ENCODE assay signal across 8 cellular contexts in the genomic region with DNA sequence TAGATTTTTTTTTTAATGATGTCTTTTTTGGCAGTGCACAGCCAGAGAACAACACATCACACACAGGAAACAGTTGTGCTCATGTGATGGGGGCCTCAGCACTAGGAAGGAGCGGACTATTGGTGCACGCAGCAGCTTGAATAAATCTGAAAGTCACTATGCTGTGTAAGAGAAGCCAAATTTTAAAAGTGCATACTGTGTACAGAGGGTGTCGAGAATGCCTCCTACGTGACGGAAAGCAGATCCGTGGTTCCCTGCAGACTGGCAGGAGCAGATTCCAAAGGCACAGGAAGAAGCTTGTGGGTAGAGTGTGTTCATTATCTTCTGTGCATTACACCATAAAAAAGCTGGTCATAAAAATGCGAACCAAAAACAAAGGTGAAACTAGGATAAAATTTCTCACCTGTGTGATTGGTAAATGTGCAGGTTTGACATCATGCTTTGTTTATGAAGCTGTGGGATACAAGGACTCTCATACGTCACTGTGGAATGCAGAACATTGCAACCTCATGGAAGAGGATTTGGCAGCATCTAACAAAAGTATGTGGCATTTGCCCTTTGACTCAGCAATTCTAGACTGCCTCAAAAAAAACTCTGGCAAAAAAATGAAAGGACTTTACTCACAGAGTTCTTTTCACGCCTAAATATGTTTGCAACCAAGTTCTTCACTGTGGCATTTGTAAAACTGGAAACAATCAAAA. TPM values are rescaled to one million over a fixed set of nuclear protein-coding genes. Genes with fewer than 3 reads are reported as not detected.
DNase-seq lines count a peak whose midpoint lies in the region; ATAC-seq, FAIRE-seq and TF ChIP-seq lines count a peak whose summit lies in the region.
"Not testable (repeated sequence)": the region's sequence is repeated elsewhere in the genome, so short reads cannot be mapped to it uniquely, and the experiment has no call there.

No MANE protein-coding gene starts in this region.

- peaks cover 0 to 38% of the 10 kb centered on the region in 2 donors for H3K36me3 ChIP-seq in gastroesophageal sphincter
- H3K36me3 ChIP-seq in HepG2 (replicated peaks in 1 of 2; ENCODE audit: control insufficient read depth in 1 of 2, insufficient read depth in 2 of 2, low read length in 2 of 2); rectal smooth muscle tissue (ENCODE audit: control insufficient read depth, insufficient read depth, low read length): not testable (repeated sequence)

- CTCF ChIA-PET in HepG2 (lab: Yijun Ruan, JAX; ENCODE audit: low intra/inter-chr PET ratio, low total read pairs) = not testable (repeated sequence)

- TF ChIP-seq POLR2A in gastroesophageal sphincter (IDR thresholded peaks at IDR 0.05); HepG2 (IDR thresholded peaks at IDR 0.05; ENCODE audit: insufficient read depth in 1 of 2, low read depth in 2 of 2, low read length in 2 of 2): not testable (repeated sequence)

- H3K9me3 ChIP-seq in gastroesophageal sphincter; HepG2 (ENCODE audit: low read length): not testable (repeated sequence)

- H3K9ac ChIP-seq in HepG2 (ENCODE audit: insufficient read depth, low read depth, low read length); rectal smooth muscle tissue (ENCODE audit: low read length): not testable (repeated sequence)

- in situ Hi-C loops in HepG2 (cut with HindIII; ENCODE audit: extremely low pct_ligation_motif_present, low pct_unique_long_range_greater_than_20kb) = not testable (repeated sequence)

- H3K27ac ChIP-seq in gastroesophageal sphincter (peak overlapping the region; percentile 19 to 81 (median 81)), HepG2 (ENCODE audit: extremely low read length, insufficient read depth, low read length) (peak overlapping the region; percentile 43), rectal smooth muscle tissue (ENCODE audit: low read depth, low read length) (peak overlapping the region; percentile 60)

- H3K79me2 ChIP-seq in HepG2 (ENCODE audit: insufficient read depth, low read length) = not testable (repeated sequence)

- TF ChIP-seq EP300 in gastroesophageal sphincter (IDR thresholded peaks at IDR 0.05); HepG2 (IDR thresholded peaks at IDR 0.05; ENCODE audit: low read depth in 2 of 2, low read length in 2 of 2); HepG2 (CRISPR knock-in tag; IDR thresholded peaks at IDR 0.05; ENCODE audit: borderline replicate concordance): not testable (repeated sequence)

- POLR2A ChIA-PET in HepG2 (lab: Yijun Ruan, JAX) = not testable (repeated sequence)

- H3K4me3 ChIP-seq in gastroesophageal sphincter; HepG2 (replicated peaks in 1 of 3; ENCODE audit: insufficient read depth in 1 of 3, low read depth in 2 of 3, low read length in 3 of 3); rectal smooth muscle tissue (ENCODE audit: low read length): not testable (repeated sequence)

- BruUV-seq in HepG2 (replicated peaks; lab: Mats Ljungman, UMichigan) = TSS peak; percentile 53

- DNase-seq in EL = peak; percentile 96
- DNase-seq in NCI-H2196 (lab: John Stamatoyannopoulos, UW; ENCODE audit: unreplicated experiment) = peak; percentile 21
- not testable (repeated sequence) for DNase-seq in chondrocyte (ENCODE audit: low spot score)
- DNase-seq in HepG2 (ENCODE audit: low spot score) = peak; percentile 76
- DNase-seq in urothelium cell line (ENCODE audit: low spot score) = peak; percentile 17

- intact Hi-C loops in HepG2 (cut with micrococcal nuclease; ENCODE audit: unreplicated experiment) = not testable (repeated sequence)

- H3K4me1 ChIP-seq in gastroesophageal sphincter (peaks cover 0 to 24% (median 4%) of the 10 kb centered on the region in 3 donors), HepG2 (ENCODE audit: insufficient read depth, low read length) (peaks cover 14% of the 10 kb centered on the region)
- H3K4me1 ChIP-seq in rectal smooth muscle tissue (ENCODE audit: control insufficient read depth, insufficient read depth, low read length) = not testable (repeated sequence)

- 24 to 41% methylated on average over 3 to 8 of the region's 9 CpGs for WGBS in gastroesophageal sphincter (ENCODE audit: low coverage in 1 of 2), 2 donors
- WGBS in HepG2 (ENCODE audit: low lambda C conversion rate) = 90% methylated on average over 9 of the region's 9 CpGs

- not testable (repeated sequence) for TF ChIP-seq CTCF in chondrocyte (IDR thresholded peaks at IDR 0.05); gastroesophageal sphincter (IDR thresholded peaks at IDR 0.05); HepG2 (CRISPR knock-in tag; IDR thresholded peaks at IDR 0.05)

- H3K36me3 Mint-ChIP-seq in activated T-helper 17 cell treated with anti-CD3 and anti-CD28 coated beads, Interleukin-2, amount 50 U/mL, for 72 hours (ENCODE audit: low read depth) = peaks cover 55% of the 10 kb centered on the region
- not testable (repeated sequence) for H3K36me3 Mint-ChIP-seq in chondrocyte (ENCODE audit: low read depth)

- peak; percentile 36 for FAIRE-seq in HepG2 (lab: Jason Lieb, UNC)
- not testable (repeated sequence) for FAIRE-seq in urothelium cell line (lab: Jason Lieb, UNC)

- not testable (repeated sequence) for H2AFZ ChIP-seq in HepG2 (ENCODE audit: low read length)

- not testable (repeated sequence) for H3K4me1 Mint-ChIP-seq in activated T-helper 17 cell treated with anti-CD3 and anti-CD28 coated beads, Interleukin-2, amount 50 U/mL, for 72 hours
- H3K4me1 Mint-ChIP-seq in chondrocyte (ENCODE audit: low read depth) = peaks cover 40% of the 10 kb centered on the region

- TF ChIP-seq RAD21 in HepG2 (CRISPR knock-in tag; IDR thresholded peaks at IDR 0.05) = not testable (repeated sequence)

- not testable (repeated sequence) for H3K27me3 ChIP-seq in gastroesophageal sphincter; HepG2 (ENCODE audit: control insufficient read depth in 1 of 2, insufficient read depth in 2 of 2, low read length in 2 of 2); rectal smooth muscle tissue (ENCODE audit: control insufficient read depth, insufficient read depth, low read length)

- not testable (repeated sequence) for H3K4me2 ChIP-seq in HepG2 (ENCODE audit: low read depth, low read length)

- not testable (repeated sequence) for ATAC-seq in activated T-helper 17 cell treated with anti-CD3 and anti-CD28 coated beads, Interleukin-2, amount 50 U/mL, for 72 hours (replicated peaks)
- ATAC-seq in gastroesophageal sphincter (peak; percentile 92), HepG2 (peak; percentile 60; the same call in 2 of the 3 replicates)

- H4K20me1 ChIP-seq in HepG2 (ENCODE audit: insufficient read depth, low read length) = not testable (repeated sequence)

- not testable (repeated sequence) for H3K27me3 Mint-ChIP-seq in activated T-helper 17 cell treated with anti-CD3 and anti-CD28 coated beads, Interleukin-2, amount 50 U/mL, for 72 hours; chondrocyte (ENCODE audit: low read depth)

- not testable (repeated sequence) for H3K9me3 Mint-ChIP-seq in activated T-helper 17 cell treated with anti-CD3 and anti-CD28 coated beads, Interleukin-2, amount 50 U/mL, for 72 hours; chondrocyte (ENCODE audit: low read depth)

- H3K4me3 Mint-ChIP-seq in activated T-helper 17 cell treated with anti-CD3 and anti-CD28 coated beads, Interleukin-2, amount 50 U/mL, for 72 hours = not testable (repeated sequence)
- H3K4me3 Mint-ChIP-seq in chondrocyte (ENCODE audit: unreplicated experiment) = peak overlapping the region; percentile 43

- peak overlapping the region; percentile 66 for H3K27ac Mint-ChIP-seq in activated T-helper 17 cell treated with anti-CD3 and anti-CD28 coated beads, Interleukin-2, amount 50 U/mL, for 72 hours
- H3K27ac Mint-ChIP-seq in chondrocyte (ENCODE audit: unreplicated experiment) = peak overlapping the region; percentile 94

RNA-seq across cellular contexts. Expression of gene PDCD6, which starts 8.0 kb away (rescaled TPM):
- total RNA-seq in activated T-helper 17 cell treated with anti-CD3 and anti-CD28 coated beads, Interleukin-2, amount 50 U/mL, for 72 hours = 10 to 100 TPM; 64.5 to 83.0 TPM
- total RNA-seq in chondrocyte (71.9 to 89.8 TPM (median 74.0 TPM) in 3 replicates), gastroesophageal sphincter (10 to 100 TPM; 62.0 to 82.3 (median 66.8) TPM), HepG2 (2016; rRNA removed; fragmentation: Illumina TruSeq; extraction: Trizol) (120 and 134 TPM in 2 replicates)
- 36.0 and 42.8 TPM in 2 replicates for total RNA-seq in HepG2 (2016; cell fraction: cytosol; rRNA removed; fragmentation: Illumina TruSeq; extraction: Trizol; ENCODE audit: low read depth)
- 119 and 122 TPM in 2 replicates for total RNA-seq in HepG2 (2016; cell fraction: insoluble cytoplasmic fraction; rRNA removed; fragmentation: Illumina TruSeq; extraction: Trizol)
- 79.2 and 83.1 TPM in 2 replicates for total RNA-seq in HepG2 (2016; cell fraction: membrane; rRNA removed; fragmentation: Illumina TruSeq; extraction: Trizol)
- total RNA-seq in HepG2 (2016; cell fraction: nucleus; rRNA removed; fragmentation: Illumina TruSeq; extraction: Trizol) = 56.7 and 60.4 TPM in 2 replicates
- polyA plus RNA-seq in HepG2 (2011; rRNA removed) = 150 and 176 TPM in 2 replicates
- polyA plus RNA-seq in HepG2 (2011; cell fraction: cytosol; rRNA removed) = 179 and 184 TPM in 2 replicates
- 76.8 and 88.9 TPM in 2 replicates for polyA plus RNA-seq in HepG2 (2011; cell fraction: nucleus; rRNA removed)
- 73.8 and 84.9 TPM in 2 replicates for polyA plus RNA-seq in HepG2 (2012)
- polyA plus RNA-seq in HepG2 (2016; cell fraction: cytosol; fragmentation: Illumina TruSeq; extraction: Trizol; ENCODE audit: low read depth) = 39.4 and 49.9 TPM in 2 replicates
- polyA plus RNA-seq in HepG2 (2016; cell fraction: insoluble cytoplasmic fraction; fragmentation: Illumina TruSeq; extraction: Trizol; ENCODE audit: low read depth) = 131 and 139 TPM in 2 replicates
- polyA plus RNA-seq in HepG2 (2016; cell fraction: membrane; fragmentation: Illumina TruSeq; extraction: Trizol; ENCODE audit: low read depth) = 63.4 and 71.2 TPM in 2 replicates
- polyA plus RNA-seq in HepG2 (2016; cell fraction: nucleus; fragmentation: Illumina TruSeq; extraction: Trizol; ENCODE audit: insufficient read depth, low read depth) = 103 and 107 TPM in 2 replicates
- 89.6 and 367 TPM in 2 replicates for polyA minus RNA-seq in HepG2 (2011; rRNA and poly(A)+ RNA removed; ENCODE audit: low replicate concordance)
- polyA minus RNA-seq in HepG2 (2011; cell fraction: cytosol; rRNA and poly(A)+ RNA removed) = 38.6 and 39.9 TPM in 2 replicates
- polyA minus RNA-seq in HepG2 (2011; cell fraction: nucleus; rRNA and poly(A)+ RNA removed) = 39.9 and 46.1 TPM in 2 replicates

RNA-seq across cellular contexts. Expression of gene SDHA, which starts 45.3 kb away (rescaled TPM):
- 100 to 1,000 TPM; 132 to 177 TPM for total RNA-seq in activated T-helper 17 cell treated with anti-CD3 and anti-CD28 coated beads, Interleukin-2, amount 50 U/mL, for 72 hours
- total RNA-seq in chondrocyte = 79.7 to 95.5 TPM (median 81.5 TPM) in 3 replicates
- total RNA-seq in gastroesophageal sphincter = 100 to 1,000 TPM in 2 of 4 donors, 10 to 100 TPM in 2; 85.8 to 149 (median 110) TPM
- total RNA-seq in HepG2 (2016; rRNA removed; fragmentation: Illumina TruSeq; extraction: Trizol) = 192 and 240 TPM in 2 replicates
- 42.0 and 46.9 TPM in 2 replicates for total RNA-seq in HepG2 (2016; cell fraction: cytosol; rRNA removed; fragmentation: Illumina TruSeq; extraction: Trizol; ENCODE audit: low read depth)
- 168 and 247 TPM in 2 replicates for total RNA-seq in HepG2 (2016; cell fraction: insoluble cytoplasmic fraction; rRNA removed; fragmentation: Illumina TruSeq; extraction: Trizol)
- 52.9 and 56.5 TPM in 2 replicates for total RNA-seq in HepG2 (2016; cell fraction: membrane; rRNA removed; fragmentation: Illumina TruSeq; extraction: Trizol)
- 141 and 179 TPM in 2 replicates for total RNA-seq in HepG2 (2016; cell fraction: nucleus; rRNA removed; fragmentation: Illumina TruSeq; extraction: Trizol)
- 156 and 185 TPM in 2 replicates for polyA plus RNA-seq in HepG2 (2011; rRNA removed)
- polyA plus RNA-seq in HepG2 (2011; cell fraction: cytosol; rRNA removed) = 110 and 117 TPM in 2 replicates
- polyA plus RNA-seq in HepG2 (2011; cell fraction: nucleus; rRNA removed) = 108 and 110 TPM in 2 replicates
- 146 and 185 TPM in 2 replicates for polyA plus RNA-seq in HepG2 (2012)
- 12.6 and 16.7 TPM in 2 replicates for polyA plus RNA-seq in HepG2 (2016; cell fraction: cytosol; fragmentation: Illumina TruSeq; extraction: Trizol; ENCODE audit: low read depth)
- polyA plus RNA-seq in HepG2 (2016; cell fraction: insoluble cytoplasmic fraction; fragmentation: Illumina TruSeq; extraction: Trizol; ENCODE audit: low read depth) = 131 and 149 TPM in 2 replicates
- 23.0 and 24.9 TPM in 2 replicates for polyA plus RNA-seq in HepG2 (2016; cell fraction: membrane; fragmentation: Illumina TruSeq; extraction: Trizol; ENCODE audit: low read depth)
- 181 and 200 TPM in 2 replicates for polyA plus RNA-seq in HepG2 (2016; cell fraction: nucleus; fragmentation: Illumina TruSeq; extraction: Trizol; ENCODE audit: insufficient read depth, low read depth)
- 514 and 684 TPM in 2 replicates for polyA minus RNA-seq in HepG2 (2011; rRNA and poly(A)+ RNA removed; ENCODE audit: low replicate concordance)
- polyA minus RNA-seq in HepG2 (2011; cell fraction: cytosol; rRNA and poly(A)+ RNA removed) = 123 and 151 TPM in 2 replicates
- polyA minus RNA-seq in HepG2 (2011; cell fraction: nucleus; rRNA and poly(A)+ RNA removed) = 128 and 143 TPM in 2 replicates

RNA-seq across cellular contexts. Expression of gene CCDC127, which starts 45.5 kb away (rescaled TPM):
- 10 to 100 TPM in 1 of 2 donors, 1 to 10 TPM in 1; 6.4 to 10.5 TPM for total RNA-seq in activated T-helper 17 cell treated with anti-CD3 and anti-CD28 coated beads, Interleukin-2, amount 50 U/mL, for 72 hours
- total RNA-seq in chondrocyte (8.0 to 10.4 TPM (median 9.6 TPM) in 3 replicates), gastroesophageal sphincter (10 to 100 TPM in 1 of 4 donors, 1 to 10 TPM in 3; 6.5 to 11.7 (median 8.2) TPM), HepG2 (2016; rRNA removed; fragmentation: Illumina TruSeq; extraction: Trizol) (2.8 and 4.3 TPM in 2 replicates)
- 1.0 and 1.3 TPM in 2 replicates for total RNA-seq in HepG2 (2016; cell fraction: cytosol; rRNA removed; fragmentation: Illumina TruSeq; extraction: Trizol; ENCODE audit: low read depth)
- total RNA-seq in HepG2 (2016; cell fraction: insoluble cytoplasmic fraction; rRNA removed; fragmentation: Illumina TruSeq; extraction: Trizol) = 2.2 and 4.2 TPM in 2 replicates
- total RNA-seq in HepG2 (2016; cell fraction: membrane; rRNA removed; fragmentation: Illumina TruSeq; extraction: Trizol) = 1.4 and 2.0 TPM in 2 replicates
- 3.4 and 4.3 TPM in 2 replicates for total RNA-seq in HepG2 (2016; cell fraction: nucleus; rRNA removed; fragmentation: Illumina TruSeq; extraction: Trizol)
- 2.9 and 3.7 TPM in 2 replicates for polyA plus RNA-seq in HepG2 (2011; rRNA removed)
- 2.6 and 3.2 TPM in 2 replicates for polyA plus RNA-seq in HepG2 (2011; cell fraction: cytosol; rRNA removed)
- polyA plus RNA-seq in HepG2 (2011; cell fraction: nucleus; rRNA removed) = 4.9 and 6.4 TPM in 2 replicates
- 5.0 and 5.2 TPM in 2 replicates for polyA plus RNA-seq in HepG2 (2012)
- polyA plus RNA-seq in HepG2 (2016; cell fraction: cytosol; fragmentation: Illumina TruSeq; extraction: Trizol; ENCODE audit: low read depth) = 0.50 and 0.51 TPM in 2 replicates
- polyA plus RNA-seq in HepG2 (2016; cell fraction: insoluble cytoplasmic fraction; fragmentation: Illumina TruSeq; extraction: Trizol; ENCODE audit: low read depth) = 1.8 and 2.3 TPM in 2 replicates
- 0.66 and 0.68 TPM in 2 replicates for polyA plus RNA-seq in HepG2 (2016; cell fraction: membrane; fragmentation: Illumina TruSeq; extraction: Trizol; ENCODE audit: low read depth)
- polyA plus RNA-seq in HepG2 (2016; cell fraction: nucleus; fragmentation: Illumina TruSeq; extraction: Trizol; ENCODE audit: insufficient read depth, low read depth) = 8.7 and 9.9 TPM in 2 replicates
- 2.8 and 7.8 TPM in 2 replicates for polyA minus RNA-seq in HepG2 (2011; rRNA and poly(A)+ RNA removed; ENCODE audit: low replicate concordance)
- polyA minus RNA-seq in HepG2 (2011; cell fraction: cytosol; rRNA and poly(A)+ RNA removed) = 2.0 TPM in 2 replicates
- polyA minus RNA-seq in HepG2 (2011; cell fraction: nucleus; rRNA and poly(A)+ RNA removed) = 6.7 and 8.1 TPM in 2 replicates

RNA-seq across cellular contexts. Expression of gene AHRR, which starts 58.1 kb away (rescaled TPM):
- 10 to 100 TPM; 49.5 to 78.1 TPM for total RNA-seq in activated T-helper 17 cell treated with anti-CD3 and anti-CD28 coated beads, Interleukin-2, amount 50 U/mL, for 72 hours
- 9.3 to 17.3 TPM (median 13.4 TPM) in 3 replicates for total RNA-seq in chondrocyte
- 1 to 10 TPM in 1 of 4 donors, under 1 TPM in 3; 0.15 to 1.7 (median 0.45) TPM for total RNA-seq in gastroesophageal sphincter
- total RNA-seq in HepG2 (2016; rRNA removed; fragmentation: Illumina TruSeq; extraction: Trizol) = 0.13 and 0.35 TPM in 2 replicates
- 0.30 and 0.44 TPM in 2 replicates for total RNA-seq in HepG2 (2016; cell fraction: cytosol; rRNA removed; fragmentation: Illumina TruSeq; extraction: Trizol; ENCODE audit: low read depth)
- total RNA-seq in HepG2 (2016; cell fraction: insoluble cytoplasmic fraction; rRNA removed; fragmentation: Illumina TruSeq; extraction: Trizol) = 0.17 and 0.19 TPM in 2 replicates
- 0.14 and 0.22 TPM in 2 replicates for total RNA-seq in HepG2 (2016; cell fraction: membrane; rRNA removed; fragmentation: Illumina TruSeq; extraction: Trizol)
- 0.19 and 0.41 TPM in 2 replicates for total RNA-seq in HepG2 (2016; cell fraction: nucleus; rRNA removed; fragmentation: Illumina TruSeq; extraction: Trizol)
- 0.18 and 0.28 TPM in 2 replicates for polyA plus RNA-seq in HepG2 (2011; rRNA removed)
- 0.17 and 0.20 TPM in 2 replicates for polyA plus RNA-seq in HepG2 (2011; cell fraction: cytosol; rRNA removed)
- 1.5 and 2.1 TPM in 2 replicates for polyA plus RNA-seq in HepG2 (2011; cell fraction: nucleus; rRNA removed)
- polyA plus RNA-seq in HepG2 (2012) = 0.23 and 0.61 TPM in 2 replicates
- 0.16 TPM in 1 of 2 replicates, not detected in the other for polyA plus RNA-seq in HepG2 (2016; cell fraction: cytosol; fragmentation: Illumina TruSeq; extraction: Trizol; ENCODE audit: low read depth)
- polyA plus RNA-seq in HepG2 (2016; cell fraction: insoluble cytoplasmic fraction; fragmentation: Illumina TruSeq; extraction: Trizol; ENCODE audit: low read depth) = 0.15 and 0.39 TPM in 2 replicates
- 0.09 and 0.48 TPM in 2 replicates for polyA plus RNA-seq in HepG2 (2016; cell fraction: membrane; fragmentation: Illumina TruSeq; extraction: Trizol; ENCODE audit: low read depth)
- 0.63 and 0.89 TPM in 2 replicates for polyA plus RNA-seq in HepG2 (2016; cell fraction: nucleus; fragmentation: Illumina TruSeq; extraction: Trizol; ENCODE audit: insufficient read depth, low read depth)
- 0.30 and 8.5 TPM in 2 replicates for polyA minus RNA-seq in HepG2 (2011; rRNA and poly(A)+ RNA removed; ENCODE audit: low replicate concordance)
- 0.40 TPM in 1 of 2 replicates, not detected in the other for polyA minus RNA-seq in HepG2 (2011; cell fraction: cytosol; rRNA and poly(A)+ RNA removed)
- polyA minus RNA-seq in HepG2 (2011; cell fraction: nucleus; rRNA and poly(A)+ RNA removed) = 0.39 and 1.1 TPM in 2 replicates
